In the genomic region with DNA sequence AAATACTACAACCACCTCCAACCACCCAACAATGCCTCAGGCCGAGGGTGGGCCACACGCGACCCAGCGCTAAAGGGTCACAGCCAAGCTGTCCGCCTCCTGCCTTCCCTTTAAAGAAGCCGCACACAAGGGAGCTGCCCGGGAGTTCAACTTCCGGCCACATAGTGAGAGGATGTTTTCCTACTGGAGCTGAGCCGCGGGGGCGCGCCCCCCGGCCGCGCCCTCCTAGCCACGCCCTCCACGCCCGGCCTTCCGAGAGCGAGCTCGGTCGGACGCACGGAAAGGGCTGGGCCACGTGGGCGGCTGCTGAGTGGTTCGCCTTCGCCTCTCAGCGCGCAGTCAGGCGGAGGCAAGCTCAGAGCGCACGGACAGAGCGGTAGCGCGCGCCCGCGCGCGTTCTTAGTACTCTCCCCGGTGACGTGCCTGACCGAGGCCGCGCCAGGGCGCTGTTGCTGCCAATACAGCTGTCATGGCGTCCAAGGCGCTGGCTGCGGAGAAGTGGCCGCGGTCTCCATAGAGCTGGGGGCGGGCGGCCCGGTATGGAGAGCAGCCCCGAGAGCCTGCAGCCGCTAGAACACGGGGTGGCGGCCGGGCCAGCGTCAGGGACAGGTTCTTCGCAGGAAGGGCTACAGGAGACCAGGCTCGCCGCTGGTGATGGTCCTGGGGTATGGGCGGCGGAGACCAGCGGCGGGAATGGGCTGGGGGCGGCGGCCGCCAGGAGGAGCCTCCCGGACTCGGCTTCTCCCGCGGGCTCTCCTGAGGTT, we compare ENCODE assay signal across 8 cellular contexts. TPM values are rescaled to one million over a fixed set of nuclear protein-coding genes. Genes with fewer than 3 reads are reported as not detected.
DNase-seq lines count a peak whose midpoint lies in the region; ATAC-seq and TF ChIP-seq lines count a peak whose summit lies in the region.

TSS of gene MINDY2 (plus strand) at position 446 of the 764 bp plus-strand sequence. CDS start at position 540, 94 bp downstream.

- peak within 1 kb of the TSS; percentile 74 to 96 (median 94) for H3K27ac Mint-ChIP-seq in IgD-negative memory B cell

- H3K9me3 ChIP-seq in mononuclear cell (ENCODE audit: low read depth, low read length), result no peaks in the 10 kb centered on the region

- no peaks in the 10 kb centered on the region for H3K27me3 Mint-ChIP-seq in IgD-negative memory B cell

- H3K4me1 ChIP-seq in mononuclear cell (ENCODE audit: insufficient read depth, low read length), result peaks cover 37% of the 10 kb centered on the region

- DNase-seq in DMS153 treated with DMSO at 0.1 percent for 48 hours (lab: John Stamatoyannopoulos, UW; ENCODE audit: unreplicated experiment) (peak; percentile 70), OCI-M2 (lab: John Stamatoyannopoulos, UW; ENCODE audit: unreplicated experiment) (peak; percentile 42), activated T-cell treated with anti-CD3 and anti-CD28 coated beads for 4 hours (peak; percentile 81), epithelial cell of esophagus (ENCODE audit: low read depth) (peak; percentile 99)
- DNase-seq in stimulated activated CD8-positive, alpha-beta memory T cell treated with anti-CD3 and anti-CD28 coated beads, Interleukin-4, amount 100 ng/mL, for 1 hour (ENCODE audit: low read depth in 2 of 2, low spot score in 1 of 2), result peak; percentile 80 to 86

- peak; percentile 93 for ATAC-seq in GM21529 (IDR thresholded peaks at IDR 0.05; ENCODE audit: unreplicated experiment)

- H3K36me3 Mint-ChIP-seq in IgD-negative memory B cell, result peaks cover 2% of the 10 kb centered on the region

- H3K4me3 ChIP-seq in epithelial cell of esophagus (ENCODE audit: low read length) (peak within 1 kb of the TSS; percentile 90), mononuclear cell (ENCODE audit: low read length) (peak within 1 kb of the TSS; percentile 91)

- no peaks in the 10 kb centered on the region for H3K9me3 Mint-ChIP-seq in IgD-negative memory B cell

- H3K4me1 Mint-ChIP-seq in IgD-negative memory B cell, result peaks cover 9 to 10% (median 10%) of the 10 kb centered on the region in 3 donors

- no peaks in the 10 kb centered on the region for H3K27me3 ChIP-seq in mononuclear cell (ENCODE audit: insufficient read depth, low read length)

- TF ChIP-seq CTCF in epithelial cell of esophagus (IDR thresholded peaks at IDR 0.05; ENCODE audit: insufficient read depth, low read depth, low read length, missing control alignments), result peak; percentile 35

- H3K4me3 Mint-ChIP-seq in IgD-negative memory B cell, result peak within 1 kb of the TSS in 2 of 4 donors; percentile 91 to 98

RNA-seq across cellular contexts. Expression of gene MINDY2, which starts in this region (rescaled TPM):
- 14.1 TPM for polyA plus RNA-seq in IgD-negative memory B cell
- total RNA-seq in mononuclear cell, result 6.7 TPM

Comparison
In these comparisons a context has a peak if more than half of its experiments do, and no peak if none do; other contexts are left out.
1. Peak in every context shown above with its lines: DNase-seq, ATAC-seq and H3K4me3 ChIP-seq.
2. DNase-seq: peak in every context shown above with its lines; median percentile 99 in epithelial cell of esophagus; 83 in stimulated activated CD8-positive, alpha-beta memory T cell treated with anti-CD3 and anti-CD28 coated beads, Interleukin-4, amount 100 ng/mL, for 1 hour; 81 in activated T-cell treated with anti-CD3 and anti-CD28 coated beads for 4 hours; 70 in DMS153 treated with DMSO at 0.1 percent for 48 hours; 42 in OCI-M2.